ENCODE assay signal across 20 cellular contexts in genomic region chr2:216701544-216701943, GRCh38.
"Had no signal": no experiment of that assay in that cellular context is flagged by ENCODE, and none has a peak within 500 bp of the region (broad histone marks: within the 10 kb centered on the region; RNA-seq: fewer than 3 reads in every experiment).

No MANE protein-coding gene starts in this region.

- H3K9me3 ChIP-seq: lower lobe of right lung, testis, tibial nerve had no signal

- H3K4me1 Mint-ChIP-seq: central memory CD8-positive, alpha-beta T cell; naive B cell; stimulated activated effector memory CD8-positive, alpha-beta T cell treated with anti-CD3 and anti-CD28 coated beads, Interleukin-12 subunit alpha, Interleukin-12 subunit beta, amount 100 ng/mL, for 72 hours had no signal

- DNase-seq: cortex of kidney; dorsolateral prefrontal cortex; effector CD8-positive, alpha-beta T cell; islet precursor cell; lower lobe of right lung; midbrain; naive B cell; nephron progenitor cell; posterior cingulate gyrus; right cardiac atrium; stimulated activated CD4-positive, alpha-beta T cell treated with anti-CD3 and anti-CD28 coated beads, Interleukin-4, amount 100 ng/mL, for 1 hour; stimulated activated CD8-positive, alpha-beta memory T cell treated with anti-CD3 and anti-CD28 coated beads, Interleukin-4, amount 100 ng/mL, for 48 hours; stimulated activated naive CD8-positive, alpha-beta T cell treated with anti-CD3 and anti-CD28 coated beads, Interleukin-15, Interleukin-2, amounts not matched to agents 100 U/mL and 50 U/mL, for 24 hours; testis had no signal

- H3K27ac Mint-ChIP-seq: memory B cell; naive B cell; nephron progenitor cell; stimulated activated effector memory CD8-positive, alpha-beta T cell treated with anti-CD3 and anti-CD28 coated beads, Interleukin-12 subunit alpha, Interleukin-12 subunit beta, amount 100 ng/mL, for 72 hours had no signal

- H3K9me3 Mint-ChIP-seq: central memory CD8-positive, alpha-beta T cell; nephron progenitor cell; stimulated activated effector memory CD8-positive, alpha-beta T cell treated with anti-CD3 and anti-CD28 coated beads, Interleukin-12 subunit alpha, Interleukin-12 subunit beta, amount 100 ng/mL, for 72 hours had no signal

- H3K36me3 ChIP-seq: lower lobe of right lung, tibial nerve had no signal

- H3K4me3 Mint-ChIP-seq: central memory CD8-positive, alpha-beta T cell; memory B cell; naive B cell; nephron progenitor cell; stimulated activated effector memory CD8-positive, alpha-beta T cell treated with anti-CD3 and anti-CD28 coated beads, Interleukin-12 subunit alpha, Interleukin-12 subunit beta, amount 100 ng/mL, for 72 hours had no signal

- H3K4me3 ChIP-seq: dorsolateral prefrontal cortex, lower lobe of right lung, testis, tibial nerve had no signal

- ATAC-seq: esophagus mucosa; left lobe of liver; lower lobe of right lung; right cardiac atrium; stimulated activated effector memory CD8-positive, alpha-beta T cell treated with anti-CD3 and anti-CD28 coated beads, Interleukin-12 subunit alpha, Interleukin-12 subunit beta, amount 100 ng/mL, for 72 hours; stimulated activated naive CD8-positive, alpha-beta T cell treated with anti-CD3 and anti-CD28 coated beads, Interleukin-15, Interleukin-2, amounts not matched to agents 100 U/mL and 50 U/mL, for 24 hours had no signal

- H3K27me3 ChIP-seq: testis, tibial nerve had no signal

- H3K27ac ChIP-seq: dorsolateral prefrontal cortex, lower lobe of right lung, testis had no signal

- H3K36me3 Mint-ChIP-seq: memory B cell; naive B cell; stimulated activated effector memory CD8-positive, alpha-beta T cell treated with anti-CD3 and anti-CD28 coated beads, Interleukin-12 subunit alpha, Interleukin-12 subunit beta, amount 100 ng/mL, for 72 hours had no signal
